18 cellular contexts compared by ENCODE assay signal in the genomic region with DNA sequence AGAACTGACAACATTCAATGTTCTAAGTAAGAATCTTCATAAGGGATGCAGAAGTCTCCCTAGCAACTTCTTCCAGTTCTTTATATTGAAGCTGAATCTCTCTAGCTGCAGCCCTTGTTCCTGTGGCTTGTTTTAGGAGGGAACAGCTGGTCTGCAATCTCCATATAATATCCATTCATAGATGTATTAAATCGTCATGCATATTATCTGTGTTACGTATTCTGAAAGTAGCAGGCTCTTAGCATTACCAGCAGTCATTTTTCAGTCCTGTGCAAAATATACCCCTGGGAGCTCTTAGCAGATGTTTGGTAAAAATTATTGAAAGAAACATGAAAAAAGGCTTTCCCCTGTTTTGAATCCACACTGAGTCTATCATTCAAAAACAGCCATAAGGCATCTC.
"Had no signal": no experiment of that assay in that cellular context is flagged by ENCODE, and none has a peak within 500 bp of the region (broad histone marks: within the 10 kb centered on the region; RNA-seq: fewer than 3 reads in every experiment).

No MANE protein-coding gene starts in this region.

- H3K4me1 Mint-ChIP-seq: activated T-helper 17 cell treated with anti-CD3 and anti-CD28 coated beads, Interleukin-2, amount 50 U/mL, for 72 hours; central memory CD8-positive, alpha-beta T cell had no signal

- H3K4me3 Mint-ChIP-seq: activated naive CD4-positive, alpha-beta T cell treated with anti-CD3 and anti-CD28 coated beads for 36 hours; activated T-helper 17 cell treated with anti-CD3 and anti-CD28 coated beads, Interleukin-2, amount 50 U/mL, for 72 hours; central memory CD8-positive, alpha-beta T cell; stimulated activated naive CD8-positive, alpha-beta T cell treated with anti-CD3 and anti-CD28 coated beads, Interleukin-15, Interleukin-2, amounts not matched to agents 100 ng/mL and 50 ng/mL, for 24 hours had no signal

- H3K27ac ChIP-seq: adrenal gland, epithelial cell of prostate, psoas muscle, upper lobe of right lung had no signal

- H3K27me3 ChIP-seq: adrenal gland, upper lobe of right lung had no signal

- H3K9me3 Mint-ChIP-seq: activated naive CD4-positive, alpha-beta T cell treated with anti-CD3 and anti-CD28 coated beads for 36 hours; activated T-helper 17 cell treated with anti-CD3 and anti-CD28 coated beads, Interleukin-2, amount 50 U/mL, for 72 hours; central memory CD8-positive, alpha-beta T cell; stimulated activated naive CD8-positive, alpha-beta T cell treated with anti-CD3 and anti-CD28 coated beads, Interleukin-15, Interleukin-2, amounts not matched to agents 100 ng/mL and 50 ng/mL, for 24 hours had no signal

- ATAC-seq: activated T-helper 17 cell treated with anti-CD3 and anti-CD28 coated beads, Interleukin-2, amount 50 U/mL, for 72 hours; psoas muscle; sciatic nerve; upper lobe of right lung had no signal

- DNase-seq: activated CD4-positive, alpha-beta T cell treated with anti-CD3 and anti-CD28 coated beads, Interleukin-2, amount 50 U/mL, for 1 hour; activated CD4-positive, CD25-positive, alpha-beta regulatory T cell; activated naive CD4-positive, alpha-beta T cell treated with anti-CD3 and anti-CD28 coated beads for 36 hours; activated T-cell treated with anti-CD3 and anti-CD28 coated beads for 4 hours; adrenal gland; cortex of kidney; effector memory CD4-positive, alpha-beta T cell; occipital lobe; psoas muscle; stimulated activated CD4-positive, alpha-beta T cell treated with anti-CD3 and anti-CD28 coated beads, Interleukin-15, amount 100 ng/mL, for 24 hours; stimulated activated CD4-positive, alpha-beta T cell treated with anti-CD3 and anti-CD28 coated beads, Interleukin-4, amount 100 ng/mL, for 24 hours; T-helper 2 cell; upper lobe of right lung had no signal

- H3K9me3 ChIP-seq: adrenal gland, psoas muscle, upper lobe of right lung had no signal

- H3K4me1 ChIP-seq: adrenal gland, psoas muscle, upper lobe of right lung had no signal

- H3K27ac Mint-ChIP-seq: activated naive CD4-positive, alpha-beta T cell treated with anti-CD3 and anti-CD28 coated beads for 36 hours; activated T-helper 17 cell treated with anti-CD3 and anti-CD28 coated beads, Interleukin-2, amount 50 U/mL, for 72 hours; stimulated activated naive CD8-positive, alpha-beta T cell treated with anti-CD3 and anti-CD28 coated beads, Interleukin-15, Interleukin-2, amounts not matched to agents 100 ng/mL and 50 ng/mL, for 24 hours had no signal

- H3K4me3 ChIP-seq: adrenal gland, psoas muscle, upper lobe of right lung had no signal

- H3K36me3 ChIP-seq: adrenal gland, upper lobe of right lung had no signal
